In genomic region chr13:35789335-35790166, GRCh38 we compare ENCODE assay signal across 8 cellular contexts.
A peak's percentile ranks its signal among the peaks of the same experiment; 100 is the strongest.
DNase-seq lines count a peak whose midpoint lies in the region; ATAC-seq, FAIRE-seq and TF ChIP-seq lines count a peak whose summit lies in the region.

No MANE protein-coding gene starts in this region.

- H2AFZ ChIP-seq in MM.1S (ENCODE audit: low read length) = no peak overlapping the region

- H3K4me3 ChIP-seq in MM.1S (ENCODE audit: low read length) (no peak overlapping the region), ascending aorta (no peak overlapping the region), kidney epithelial cell (ENCODE audit: low read depth, low read length) (no peak overlapping the region)

- peak; percentile 80 for ATAC-seq in GM21529 (IDR thresholded peaks at IDR 0.05; ENCODE audit: unreplicated experiment)
- ATAC-seq in GM21825 (IDR thresholded peaks at IDR 0.05; ENCODE audit: unreplicated experiment) = no peak
- no peak for ATAC-seq in natural killer cell

- no peaks in the 10 kb centered on the region for H3K9me2 ChIP-seq in MM.1S (replicated peaks; ENCODE audit: insufficient read depth, low read length)

- H3K9me3 Mint-ChIP-seq in natural killer cell = peaks cover 0 to 2% of the 10 kb centered on the region in 2 donors

- H3K27ac Mint-ChIP-seq in natural killer cell = no peak overlapping the region

- no peak overlapping the region for H3K9ac ChIP-seq in MM.1S (ENCODE audit: low read length)

- DNase-seq in MM.1S = peak; percentile 22
- DNase-seq in ascending aorta (ENCODE audit: low spot score in 2 of 2) = no peak
- DNase-seq in kidney epithelial cell (ENCODE audit: low read depth) = peak; percentile 10
- DNase-seq in posterior cingulate gyrus = no peak
- no peak for DNase-seq in natural killer cell

- no peak overlapping the region for H3K4me3 Mint-ChIP-seq in natural killer cell

- no peaks in the 10 kb centered on the region for H3F3A ChIP-seq in MM.1S (ENCODE audit: insufficient read depth, low read length)

- FAIRE-seq in G401.6 (lab: Jason Lieb, UNC) = peak; percentile 97

- H3K27me3 ChIP-seq in MM.1S (replicated peaks; ENCODE audit: insufficient read depth, low read length) (no peaks in the 10 kb centered on the region), ascending aorta (no peaks in the 10 kb centered on the region), kidney epithelial cell (ENCODE audit: control insufficient read depth, insufficient read depth, low read length) (no peaks in the 10 kb centered on the region)

- H4K20me1 ChIP-seq in MM.1S (ENCODE audit: insufficient read depth, low read length) = no peaks in the 10 kb centered on the region

- H3K36me3 Mint-ChIP-seq in natural killer cell = no peaks in the 10 kb centered on the region

- H3K27me3 Mint-ChIP-seq in natural killer cell (ENCODE audit: low read depth in 2 of 2) = no peaks in the 10 kb centered on the region

- no peaks in the 10 kb centered on the region for H3K79me2 ChIP-seq in MM.1S (ENCODE audit: low read length)

- H3K4me1 ChIP-seq in MM.1S (ENCODE audit: low read length) (no peaks in the 10 kb centered on the region), ascending aorta (no peaks in the 10 kb centered on the region)

- H3K4me1 Mint-ChIP-seq in natural killer cell = no peaks in the 10 kb centered on the region

- H3K36me3 ChIP-seq in MM.1S (replicated peaks; ENCODE audit: insufficient read depth, low read length) (no peaks in the 10 kb centered on the region), ascending aorta (no peaks in the 10 kb centered on the region), kidney epithelial cell (ENCODE audit: control insufficient read depth, insufficient read depth, low read length) (no peaks in the 10 kb centered on the region)

- H3K9me3 ChIP-seq in MM.1S (replicated peaks; ENCODE audit: insufficient read depth, low read length) (no peaks in the 10 kb centered on the region), ascending aorta (no peaks in the 10 kb centered on the region)

- TF ChIP-seq CTCF in MM.1S (IDR thresholded peaks at IDR 0.05; ENCODE audit: low read length) (peak; percentile 43), ascending aorta (IDR thresholded peaks at IDR 0.05) (peak in 2 of 3 experiments; percentile 41 to 50), kidney epithelial cell (IDR thresholded peaks at IDR 0.05; ENCODE audit: insufficient read depth, low read length, poor library complexity, severe bottlenecking) (peak; percentile 64), natural killer cell (IDR thresholded peaks at IDR 0.05) (no peak)

- no peak overlapping the region for H3K4me2 ChIP-seq in MM.1S (ENCODE audit: low read depth, low read length)

- intact Hi-C loops in ascending aorta (cut with DNase I) (loop anchor here (10.0 kb wide), 1 partner anchor 155 kb away; no protein-coding TSS in a partner anchor), posterior cingulate gyrus (cut with DNase I) (no loop called here), natural killer cell (cut with micrococcal nuclease) (no loop called here)

- H3K27ac ChIP-seq in MM.1S (ENCODE audit: low read length) (no peak overlapping the region), ascending aorta (no peak overlapping the region)

Comparison
In these comparisons a context has a peak if more than half of its experiments do, and no peak if none do; other contexts are left out.
1. DNase-seq: peak in MM.1S (single experiment) and kidney epithelial cell (single experiment); none in ascending aorta (0 of 2), posterior cingulate gyrus (0 of 10) and natural killer cell (single experiment).